Comparison of ENCODE assay signal across 7 cellular contexts in genomic region chr21:45814151-45814940, GRCh38.
DNase-seq lines count a peak whose midpoint lies in the region; ATAC-seq, FAIRE-seq and TF ChIP-seq lines count a peak whose summit lies in the region.
"Not testable (repeated sequence)": the region's sequence is repeated elsewhere in the genome, so short reads cannot be mapped to it uniquely, and the experiment has no call there.

No MANE protein-coding gene starts in this region.

- H3K27ac ChIP-seq in GM12878 (ENCODE audit: control insufficient read depth, insufficient read depth) = not testable (repeated sequence)

- H4K20me1 ChIP-seq in GM12878 (ENCODE audit: control insufficient read depth, insufficient read depth) = not testable (repeated sequence)

- CTCF ChIA-PET in GM12878 (lab: Yijun Ruan, JAX) = not testable (repeated sequence)

- TF ChIP-seq EP300 in GM12878 (IDR thresholded peaks at IDR 0.05; ENCODE audit: borderline replicate concordance in 1 of 2, control insufficient read depth in 1 of 2, low read depth in 2 of 2, low read length in 2 of 2) = not testable (repeated sequence)

- H2AFZ ChIP-seq in GM12878 (ENCODE audit: control insufficient read depth, low read depth, low read length) = not testable (repeated sequence)

- ATAC-seq in activated CD4-positive, CD25-positive, alpha-beta regulatory T cell treated with anti-CD3 and anti-CD28 coated beads, Interleukin-2, amount 50 U/mL, for 24 hours = peak; percentile 19 to 32
- not testable (repeated sequence) for ATAC-seq in GM12878; natural killer cell; stimulated activated naive CD8-positive, alpha-beta T cell treated with anti-CD3 and anti-CD28 coated beads, Interleukin-15, Interleukin-2, amounts not matched to agents 100 U/mL and 50 U/mL, for 24 hours

- H3K27me3 ChIP-seq in GM12878 (replicated peaks in 1 of 2; ENCODE audit: control insufficient read depth in 2 of 2, insufficient read depth in 2 of 2, low read length in 1 of 2) = not testable (repeated sequence)

- TF ChIP-seq CTCF in GM12878 (IDR thresholded peaks at IDR 0.05 in 2 of 3, conservative IDR thresholded peaks at IDR 0.05 in 1 of 3; ENCODE audit: control insufficient read depth in 2 of 3, extremely low read depth in 1 of 3, insufficient read depth in 1 of 3, low read depth in 3 of 3, low read length in 3 of 3); natural killer cell (IDR thresholded peaks at IDR 0.05): not testable (repeated sequence)

- not testable (repeated sequence) for H3K4me2 ChIP-seq in GM12878 (ENCODE audit: control insufficient read depth, insufficient read depth)

- not testable (repeated sequence) for H3K79me2 ChIP-seq in GM12878 (ENCODE audit: control insufficient read depth, insufficient read depth, low read length)

- not testable (repeated sequence) for H3K27ac Mint-ChIP-seq in natural killer cell

- not testable (repeated sequence) for BruUV-seq in GM12878 (replicated peaks; lab: Mats Ljungman, UMichigan)

- peaks cover 4 to 28% of the 10 kb centered on the region in 2 donors for H3K27me3 Mint-ChIP-seq in natural killer cell (ENCODE audit: low read depth in 2 of 2)

- H3K4me3 Mint-ChIP-seq in natural killer cell = not testable (repeated sequence)

- peak; percentile 40 for DNase-seq in activated CD8-positive, alpha-beta memory T cell treated with anti-CD3 and anti-CD28 coated beads for 24 hours
- peak; percentile 49 to 57 for DNase-seq in activated T-cell treated with anti-CD3 and anti-CD28 coated beads, Interleukin-2, amount 50 U/mL, for 48 hours
- not testable (repeated sequence) for DNase-seq in GM12878 (ENCODE audit: low read depth, low spot score)
- peak; percentile 5 for DNase-seq in natural killer cell
- peak; percentile 62 for DNase-seq in stimulated activated CD4-positive, alpha-beta T cell treated with anti-CD3 and anti-CD28 coated beads, Interleukin-1b, Interleukin-23, amount 100 ng/mL, for 48 hours
- DNase-seq in stimulated activated naive CD8-positive, alpha-beta T cell treated with anti-CD3 and anti-CD28 coated beads, Interleukin-15, Interleukin-2, amounts not matched to agents 100 U/mL and 50 U/mL, for 24 hours = peak; percentile 9

- in situ Hi-C loops in GM12878 (cut with MboI) = loop anchor here (10.0 to 25.0 kb wide), 2 partner anchors 352 to 520 kb away; no protein-coding TSS in a partner anchor

- POLR2A ChIA-PET in GM12878 (lab: Charles Lee) = not testable (repeated sequence)

- SMC1A ChIA-PET in GM12878 (lab: Charles Lee; ENCODE audit: uncharacterized antibody, unreplicated experiment) = not testable (repeated sequence)

- TF ChIP-seq RAD21 in GM12878 (IDR thresholded peaks at IDR 0.05; ENCODE audit: insufficient read depth, low read depth, low read length) = not testable (repeated sequence)

- RAD21 ChIA-PET in GM12878 (lab: Charles Lee; ENCODE audit: unreplicated experiment) = not testable (repeated sequence)

- H3K9ac ChIP-seq in GM12878 (ENCODE audit: control insufficient read depth, insufficient read depth, low read length) = not testable (repeated sequence)

- H3K4me1 Mint-ChIP-seq in natural killer cell = not testable (repeated sequence)

- H3K9me3 ChIP-seq in GM12878 (replicated peaks; ENCODE audit: control insufficient read depth, insufficient read depth, low read length) = not testable (repeated sequence)

- not testable (repeated sequence) for H3K9me3 Mint-ChIP-seq in natural killer cell

- intact Hi-C loops in GM12878 (cut with micrococcal nuclease; ENCODE audit: unreplicated experiment) = loop anchor here (10.0 kb wide), 1 partner anchor 170 kb away; the partner anchor contains the start of gene PCBP3
- intact Hi-C loops in natural killer cell (cut with micrococcal nuclease) = not testable (repeated sequence)

- H3K36me3 Mint-ChIP-seq in natural killer cell = not testable (repeated sequence)

- TF ChIP-seq POLR2A in GM12878 (IDR thresholded peaks at IDR 0.05; ENCODE audit: low read depth, low read length) = not testable (repeated sequence)

- FAIRE-seq in GM12878 (lab: Jason Lieb, UNC) = not testable (repeated sequence)

- H3K4me3 ChIP-seq in GM12878 = not testable (repeated sequence)

- H3K36me3 ChIP-seq in GM12878 (ENCODE audit: control insufficient read depth in 2 of 2, insufficient read depth in 2 of 2, low read length in 1 of 2) = not testable (repeated sequence)

- not testable (repeated sequence) for H3K4me1 ChIP-seq in GM12878 (ENCODE audit: control insufficient read depth, insufficient read depth, low read length)

- WGBS in GM12878 (ENCODE audit: insufficient coverage, insufficient replicate concordance, low lambda C conversion rate, missing lambda C conversion rate) = 45% methylated on average over 1 of the region's 1 CpG

TF ChIP-seq in GM12878, 131 proteins besides CTCF, POLR2A, EP300 and RAD21:
- TF ChIP-seq TCF3 (IDR thresholded peaks at IDR 0.05; ENCODE audit: borderline replicate concordance, insufficient read depth, low read depth, low read length) (peak; percentile 41; the same call in 1 of the 2 replicates), BCL3 (IDR thresholded peaks at IDR 0.05; ENCODE audit: borderline replicate concordance, insufficient read depth, low read depth, low read length, poor library complexity, severe bottlenecking) (peak; percentile 69)
